ENCODE assay signal across 9 cellular contexts in the genomic region with DNA sequence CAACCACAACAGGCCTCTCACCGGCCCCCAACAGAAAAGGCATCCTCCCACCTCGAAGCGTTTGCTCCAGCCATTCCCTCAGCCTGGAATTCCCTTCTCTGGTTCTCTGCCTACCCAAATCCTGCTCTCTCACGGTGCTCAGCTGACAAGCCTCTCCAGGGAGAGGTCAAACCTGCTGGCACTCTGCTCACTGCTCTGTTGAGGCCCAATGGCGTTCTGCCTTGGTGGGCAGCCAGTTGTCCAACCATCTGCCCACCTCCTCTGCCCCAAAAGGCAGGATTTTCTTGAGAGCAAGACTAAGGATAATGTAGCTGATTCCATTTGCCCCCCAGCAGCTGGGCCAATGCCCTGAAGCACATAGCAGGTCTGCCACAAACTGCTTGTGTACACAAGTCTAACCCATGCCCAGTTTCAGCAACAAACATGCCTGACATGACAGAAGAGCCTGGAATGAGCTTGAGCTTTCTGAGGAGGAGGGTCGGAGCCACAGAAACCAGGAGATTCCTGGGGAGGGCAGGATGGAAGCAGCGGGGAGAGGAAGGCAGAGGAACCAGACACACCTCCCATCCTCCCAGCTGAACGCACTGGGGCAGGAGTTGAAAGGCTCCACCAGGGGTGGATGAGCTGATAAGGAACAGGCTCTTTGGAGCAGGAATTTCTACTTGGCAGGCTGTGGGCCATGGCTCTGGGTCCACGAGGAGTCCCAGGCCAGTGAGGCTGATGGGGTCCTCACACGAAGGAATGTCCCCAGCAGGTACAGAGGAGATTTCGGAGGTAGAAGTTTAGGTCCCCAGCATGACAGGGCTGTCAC. TPM values are rescaled to one million over a fixed set of nuclear protein-coding genes. Genes with fewer than 3 reads are reported as not detected.
DNase-seq lines count a peak whose midpoint lies in the region; ATAC-seq lines count a peak whose summit lies in the region.
"Had no signal": no experiment of that assay in that cellular context is flagged by ENCODE, and none has a peak within 500 bp of the region (broad histone marks: within the 10 kb centered on the region; RNA-seq: fewer than 3 reads in every experiment).

No MANE protein-coding gene starts in this region.

- H3K4me1 Mint-ChIP-seq in activated naive CD8-positive, alpha-beta T cell treated with anti-CD3 and anti-CD28 coated beads, Interleukin-2, amount 50 U/mL, for 24 hours = peaks cover 50% of the 10 kb centered on the region

- no peaks in the 10 kb centered on the region for H3K27me3 ChIP-seq in mononuclear cell (ENCODE audit: insufficient read depth, low read length)

- intact Hi-C loops in Right ventricle myocardium superior (cut with DNase I) (no loop called here), left cardiac atrium (cut with DNase I) (no loop called here), head of caudate nucleus (cut with DNase I) (no loop called here)

- DNase-seq in Right ventricle myocardium superior = no peak
- no peak for DNase-seq in left cardiac atrium
- no peak for DNase-seq in activated naive CD8-positive, alpha-beta T cell treated with anti-CD3 and anti-CD28 coated beads, Interleukin-2, amount 50 U/mL, for 24 hours
- no peak for DNase-seq in head of caudate nucleus
- DNase-seq in central memory CD4-positive, alpha-beta T cell = no peak
- DNase-seq: NCI-H1694 treated with DMSO at 0.1 percent for 48 hours had no signal

- peaks cover 7% of the 10 kb centered on the region for H3K36me3 Mint-ChIP-seq in activated naive CD8-positive, alpha-beta T cell treated with anti-CD3 and anti-CD28 coated beads, Interleukin-2, amount 50 U/mL, for 24 hours (ENCODE audit: low read depth)

- H3K4me3 Mint-ChIP-seq in activated naive CD8-positive, alpha-beta T cell treated with anti-CD3 and anti-CD28 coated beads, Interleukin-2, amount 50 U/mL, for 24 hours = peak overlapping the region; percentile 96

- H3K9me3 ChIP-seq in mononuclear cell (ENCODE audit: low read depth, low read length) = no peaks in the 10 kb centered on the region

- no peaks in the 10 kb centered on the region for H3K9me3 Mint-ChIP-seq in activated naive CD8-positive, alpha-beta T cell treated with anti-CD3 and anti-CD28 coated beads, Interleukin-2, amount 50 U/mL, for 24 hours

- H3K27me3 Mint-ChIP-seq in activated naive CD8-positive, alpha-beta T cell treated with anti-CD3 and anti-CD28 coated beads, Interleukin-2, amount 50 U/mL, for 24 hours = no peaks in the 10 kb centered on the region

- ATAC-seq in Right ventricle myocardium superior (ENCODE audit: poor library complexity) (peak; percentile 17), left cardiac atrium (no peak), GM19328 (IDR thresholded peaks at IDR 0.05; ENCODE audit: unreplicated experiment) (no peak), GM18907 (IDR thresholded peaks at IDR 0.05; ENCODE audit: unreplicated experiment) (no peak)
- ATAC-seq in activated naive CD8-positive, alpha-beta T cell treated with anti-CD3 and anti-CD28 coated beads, Interleukin-2, amount 50 U/mL, for 24 hours = no peak

- peak overlapping the region; percentile 96 for H3K27ac Mint-ChIP-seq in activated naive CD8-positive, alpha-beta T cell treated with anti-CD3 and anti-CD28 coated beads, Interleukin-2, amount 50 U/mL, for 24 hours

- peaks cover 74% of the 10 kb centered on the region for H3K4me1 ChIP-seq in mononuclear cell (ENCODE audit: insufficient read depth, low read length)

- H3K4me3 ChIP-seq in mononuclear cell (ENCODE audit: low read length) = peak overlapping the region; percentile 98

RNA-seq across cellular contexts. Expression of a gene that starts 23.9 kb away (rescaled TPM):
- total RNA-seq in Right ventricle myocardium superior (30.4 TPM), left cardiac atrium (10 to 100 TPM; 27.3 to 32.6 TPM), mononuclear cell (41.3 TPM)
